Comparison of ENCODE assay signal across 34 cellular contexts in genomic region chrX:136659174-136659573, GRCh38. TPM values are rescaled to one million over a fixed set of nuclear protein-coding genes. Genes with fewer than 3 reads are reported as not detected.
DNase-seq lines count a peak whose midpoint lies in the region; ATAC-seq and TF ChIP-seq lines count a peak whose summit lies in the region.
"Had no signal": no experiment of that assay in that cellular context is flagged by ENCODE, and none has a peak within 500 bp of the region (broad histone marks: within the 10 kb centered on the region; RNA-seq: fewer than 3 reads in every experiment).

No MANE protein-coding gene starts in this region.

- H3K4me1 Mint-ChIP-seq in activated CD4-positive, alpha-beta T cell treated with anti-CD3 and anti-CD28 coated beads for 36 hours: peaks cover 90% of the 10 kb centered on the region
- peaks cover 60 to 97% (median 75%) of the 10 kb centered on the region in 4 donors for H3K4me1 Mint-ChIP-seq in CD4-positive, alpha-beta memory T cell
- H3K4me1 Mint-ChIP-seq in T-helper 17 cell: peaks cover 51% of the 10 kb centered on the region
- H3K4me1 Mint-ChIP-seq in activated naive CD4-positive, alpha-beta T cell treated with anti-CD3 and anti-CD28 coated beads, Interleukin-2, amount 50 U/mL, for 24 hours: peaks cover 82% of the 10 kb centered on the region
- H3K4me1 Mint-ChIP-seq: endodermal cell had no signal

- peaks cover 4% of the 10 kb centered on the region for H3K9me3 Mint-ChIP-seq in activated CD4-positive, alpha-beta T cell treated with anti-CD3 and anti-CD28 coated beads for 36 hours (ENCODE audit: low read depth)
- peaks cover 0 to 5% (median 0%) of the 10 kb centered on the region in 8 donors for H3K9me3 Mint-ChIP-seq in CD4-positive, alpha-beta memory T cell
- peaks cover 5% of the 10 kb centered on the region for H3K9me3 Mint-ChIP-seq in activated naive CD4-positive, alpha-beta T cell treated with anti-CD3 and anti-CD28 coated beads, Interleukin-2, amount 50 U/mL, for 24 hours
- H3K9me3 Mint-ChIP-seq: natural killer cell had no signal

- ATAC-seq in activated CD4-positive, alpha-beta T cell treated with anti-CD3 and anti-CD28 coated beads for 36 hours: peak; percentile 59
- ATAC-seq in T-helper 17 cell (peak; percentile 20), GM18505 (IDR thresholded peaks at IDR 0.05; ENCODE audit: unreplicated experiment) (no peak), mucosa of descending colon (no peak), HG03520 (IDR thresholded peaks at IDR 0.05; ENCODE audit: unreplicated experiment) (no peak)
- ATAC-seq: A549, foreskin keratinocyte, heart right ventricle, natural killer cell had no signal

- H3K36me3 ChIP-seq in CD4-positive, alpha-beta memory T cell (ENCODE audit: insufficient read depth, low read length): peaks cover 41% of the 10 kb centered on the region
- H3K36me3 ChIP-seq in mucosa of descending colon (ENCODE audit: low read depth): no peaks in the 10 kb centered on the region
- H3K36me3 ChIP-seq: BE2C, HAP-1 had no signal

- intact Hi-C loops in activated CD4-positive, alpha-beta T cell treated with anti-CD3 and anti-CD28 coated beads for 36 hours (cut with DNase I, micrococcal nuclease): loop anchor here (2.0 to 10.0 kb wide), 3 partner anchors 16 to 1134 kb away; partner anchors contain the start of gene INTS6L (in 1 of the 2)
- intact Hi-C loops in CD4-positive, alpha-beta memory T cell (cut with micrococcal nuclease): loop anchor here (1.0 to 2.0 kb wide), 3 partner anchors 8 to 36 kb away; no protein-coding TSS in a partner anchor
- intact Hi-C loops in mucosa of descending colon (cut with DNase I, micrococcal nuclease): no loop called here

- H3K4me1 ChIP-seq in CD4-positive, alpha-beta memory T cell (ENCODE audit: insufficient read depth, low read length): peaks cover 97% of the 10 kb centered on the region
- no peaks in the 10 kb centered on the region for H3K4me1 ChIP-seq in mucosa of descending colon (ENCODE audit: low read depth)
- H3K4me1 ChIP-seq: A549, BE2C, Caco-2, esophagus muscularis mucosa, foreskin keratinocyte, heart right ventricle had no signal

- no peak for TF ChIP-seq CTCF in mucosa of descending colon (IDR thresholded peaks at IDR 0.05)

- no peaks in the 10 kb centered on the region for H3K27me3 ChIP-seq in CD4-positive, alpha-beta memory T cell (ENCODE audit: insufficient read depth, low read length)
- H3K27me3 ChIP-seq: BE2C, esophagus muscularis mucosa, foreskin keratinocyte, heart right ventricle had no signal

- H3K36me3 Mint-ChIP-seq in activated CD4-positive, alpha-beta T cell treated with anti-CD3 and anti-CD28 coated beads for 36 hours (ENCODE audit: low read depth): peaks cover 92% of the 10 kb centered on the region
- peaks cover 64 to 86% of the 10 kb centered on the region in 2 donors for H3K36me3 Mint-ChIP-seq in CD4-positive, alpha-beta memory T cell
- peaks cover 24% of the 10 kb centered on the region for H3K36me3 Mint-ChIP-seq in T-helper 17 cell (ENCODE audit: low read depth)
- peaks cover 45% of the 10 kb centered on the region for H3K36me3 Mint-ChIP-seq in activated naive CD4-positive, alpha-beta T cell treated with anti-CD3 and anti-CD28 coated beads, Interleukin-2, amount 50 U/mL, for 24 hours
- H3K36me3 Mint-ChIP-seq: natural killer cell had no signal

- no peaks in the 10 kb centered on the region for H3K27me3 Mint-ChIP-seq in activated CD4-positive, alpha-beta T cell treated with anti-CD3 and anti-CD28 coated beads for 36 hours
- H3K27me3 Mint-ChIP-seq in CD4-positive, alpha-beta memory T cell: no peaks in the 10 kb centered on the region
- no peaks in the 10 kb centered on the region for H3K27me3 Mint-ChIP-seq in T-helper 17 cell
- H3K27me3 Mint-ChIP-seq in activated naive CD4-positive, alpha-beta T cell treated with anti-CD3 and anti-CD28 coated beads, Interleukin-2, amount 50 U/mL, for 24 hours: no peaks in the 10 kb centered on the region
- H3K27me3 Mint-ChIP-seq: activated naive CD8-positive, alpha-beta T cell treated with anti-CD3 and anti-CD28 coated beads, Interleukin-2, amount 10 ng/mL, durations not matched to agents 7 days and 5 days had no signal

- CTCF ChIA-PET in activated CD4-positive, alpha-beta T cell treated with anti-CD3 and anti-CD28 coated beads for 36 hours (lab: Charles Lee): interaction anchor here (1.2 to 2.4 kb wide), 6 partner anchors 12 to 36 kb away, joined by 3 to 11 read pairs (median 6); no protein-coding TSS in a partner anchor
- CTCF ChIA-PET in CD4-positive, alpha-beta memory T cell (lab: Charles Lee; ENCODE audit: partially characterized antibody): interaction anchor here (0.9 to 2.1 kb wide), 7 partner anchors 9 to 51 kb away, joined by 3 to 10 read pairs (median 3); no protein-coding TSS in a partner anchor

- DNase-seq in activated CD4-positive, alpha-beta T cell treated with anti-CD3 and anti-CD28 coated beads for 36 hours: peak; percentile 65
- DNase-seq in activated CD4-positive, alpha-beta T cell treated with anti-CD3 and anti-CD28 coated beads for 1 hour: no peak
- DNase-seq in CD4-positive, alpha-beta memory T cell: peak in 1 of 5 donors; percentile 69
- no peak for DNase-seq in T-helper 17 cell
- no peak for DNase-seq in mucosa of descending colon
- DNase-seq: activated naive CD8-positive, alpha-beta T cell treated with anti-CD3 and anti-CD28 coated beads, Interleukin-2, amount 10 ng/mL, durations not matched to agents 7 days and 5 days; BE2C; Caco-2; caudate nucleus; DMS79 treated with DMSO at 0.1 percent for 48 hours; endodermal cell; foreskin keratinocyte; GF-D8; heart right ventricle; midbrain; natural killer cell; NCI-H1436 treated with DMSO at 0.1 percent for 48 hours; NCI-H2171 treated with DMSO at 0.1 percent for 48 hours; NCI-H526 treated with DMSO at 0.1 percent for 48 hours; occipital lobe; RPMI8226; trophoblast cell had no signal

- H3K4me3 Mint-ChIP-seq in activated CD4-positive, alpha-beta T cell treated with anti-CD3 and anti-CD28 coated beads for 36 hours: peak overlapping the region; percentile 96
- H3K4me3 Mint-ChIP-seq in CD4-positive, alpha-beta memory T cell: peak overlapping the region; percentile 81 to 99 (median 97)
- peak overlapping the region; percentile 96 for H3K4me3 Mint-ChIP-seq in T-helper 17 cell
- H3K4me3 Mint-ChIP-seq in activated naive CD4-positive, alpha-beta T cell treated with anti-CD3 and anti-CD28 coated beads, Interleukin-2, amount 50 U/mL, for 24 hours: peak overlapping the region; percentile 97
- H3K4me3 Mint-ChIP-seq: endodermal cell, natural killer cell had no signal

- peak overlapping the region; percentile 60 for H3K27ac ChIP-seq in CD4-positive, alpha-beta memory T cell (ENCODE audit: low read depth, low read length)
- H3K27ac ChIP-seq: A549, esophagus muscularis mucosa, foreskin keratinocyte, heart right ventricle had no signal

- no peaks in the 10 kb centered on the region for H3K9me3 ChIP-seq in CD4-positive, alpha-beta memory T cell (ENCODE audit: control insufficient read depth in 1 of 2, low read length in 2 of 2)
- H3K9me3 ChIP-seq in T-helper 17 cell (ENCODE audit: control insufficient read depth, low read length, poor library complexity, severe bottlenecking): no peaks in the 10 kb centered on the region
- H3K9me3 ChIP-seq in mucosa of descending colon: no peaks in the 10 kb centered on the region
- H3K9me3 ChIP-seq: A549, BE2C, Caco-2, esophagus muscularis mucosa, HAP-1, heart right ventricle had no signal

- no peak for TF ChIP-seq POLR2A in GM18505 (IDR thresholded peaks at IDR 0.05; ENCODE audit: borderline replicate concordance, extremely low read depth, insufficient read depth, insufficient read length)

- peak overlapping the region; percentile 100 for H3K27ac Mint-ChIP-seq in activated CD4-positive, alpha-beta T cell treated with anti-CD3 and anti-CD28 coated beads for 36 hours
- peak overlapping the region; percentile 75 to 94 (median 86) for H3K27ac Mint-ChIP-seq in CD4-positive, alpha-beta memory T cell
- peak overlapping the region; percentile 77 for H3K27ac Mint-ChIP-seq in T-helper 17 cell
- H3K27ac Mint-ChIP-seq in activated naive CD4-positive, alpha-beta T cell treated with anti-CD3 and anti-CD28 coated beads, Interleukin-2, amount 50 U/mL, for 24 hours: peak overlapping the region; percentile 93
- H3K27ac Mint-ChIP-seq: activated naive CD8-positive, alpha-beta T cell treated with anti-CD3 and anti-CD28 coated beads, Interleukin-2, amount 10 ng/mL, durations not matched to agents 7 days and 5 days; endodermal cell; natural killer cell had no signal

- POLR2A ChIA-PET in activated CD4-positive, alpha-beta T cell treated with anti-CD3 and anti-CD28 coated beads for 36 hours (lab: Charles Lee): interaction anchor here (0.7 to 2.7 kb wide), 12 partner anchors 12 to 73 kb away, joined by 3 to 20 read pairs (median 5); no protein-coding TSS in a partner anchor
- POLR2A ChIA-PET in CD4-positive, alpha-beta memory T cell (lab: Charles Lee; ENCODE audit: partially characterized antibody): interaction anchor here (0.5 to 7.0 kb wide), 26 partner anchors 8 to 88 kb away, joined by 3 to 163 read pairs (median 6); no protein-coding TSS in a partner anchor

- peak overlapping the region; percentile 9 to 47 for H3K4me3 ChIP-seq in CD4-positive, alpha-beta memory T cell (ENCODE audit: low read length in 2 of 2)
- no peak overlapping the region for H3K4me3 ChIP-seq in mucosa of descending colon
- H3K4me3 ChIP-seq: A549, esophagus muscularis mucosa, HAP-1, heart right ventricle had no signal

RNA-seq across cellular contexts. Expression of gene CD40LG, which starts 11.2 kb away (rescaled TPM):
- total RNA-seq in activated CD4-positive, alpha-beta T cell treated with anti-CD3 and anti-CD28 coated beads for 36 hours: 100 to 1,000 TPM; 123 to 146 TPM
- total RNA-seq in CD4-positive, alpha-beta memory T cell: 10 to 100 TPM; 68.4 to 75.0 TPM
- polyA plus RNA-seq in CD4-positive, alpha-beta memory T cell: 100 to 1,000 TPM; 109 to 137 TPM
- total RNA-seq in T-helper 17 cell (10 to 100 TPM; 34.8 to 60.7 TPM), mucosa of descending colon (under 1 TPM; 0.22 to 0.43 (median 0.23) TPM)
- total RNA-seq: astrocyte, Caco-2, endodermal cell, foreskin keratinocyte, kidney epithelial cell, LHCN-M2, lower leg skin, occipital lobe, SK-MEL-5, skeletal muscle tissue had no signal
- polyA plus RNA-seq: A549, foreskin keratinocyte had no signal

Comparison
In these comparisons a context has a peak if more than half of its experiments do, and no peak if none do; other contexts are left out.
1. ATAC-seq: peak in activated CD4-positive, alpha-beta T cell treated with anti-CD3 and anti-CD28 coated beads for 36 hours (single experiment) and T-helper 17 cell (single experiment); none in GM18505 (single experiment), mucosa of descending colon (single experiment) and HG03520 (single experiment).
2. RNA of gene CD40LG, which starts 11.2 kb away (total RNA-seq): 123 to 146 TPM in activated CD4-positive, alpha-beta T cell treated with anti-CD3 and anti-CD28 coated beads for 36 hours, 68.4 to 75.0 TPM in CD4-positive, alpha-beta memory T cell and 34.8 to 60.7 TPM in T-helper 17 cell; 0.22 to 0.43 TPM in mucosa of descending colon; every median in the first group is over 10 times any median in the second.
3. intact Hi-C loops: an anchor here in activated CD4-positive, alpha-beta T cell treated with anti-CD3 and anti-CD28 coated beads for 36 hours (2.0 to 10.0 kb wide) and CD4-positive, alpha-beta memory T cell (1.0 to 2.0 kb wide); none called in mucosa of descending colon.
4. Peak in every context shown above with its lines, with median percentiles within 50 percentile points of each other: H3K27ac Mint-ChIP-seq and H3K4me3 Mint-ChIP-seq.